In the genomic region with DNA sequence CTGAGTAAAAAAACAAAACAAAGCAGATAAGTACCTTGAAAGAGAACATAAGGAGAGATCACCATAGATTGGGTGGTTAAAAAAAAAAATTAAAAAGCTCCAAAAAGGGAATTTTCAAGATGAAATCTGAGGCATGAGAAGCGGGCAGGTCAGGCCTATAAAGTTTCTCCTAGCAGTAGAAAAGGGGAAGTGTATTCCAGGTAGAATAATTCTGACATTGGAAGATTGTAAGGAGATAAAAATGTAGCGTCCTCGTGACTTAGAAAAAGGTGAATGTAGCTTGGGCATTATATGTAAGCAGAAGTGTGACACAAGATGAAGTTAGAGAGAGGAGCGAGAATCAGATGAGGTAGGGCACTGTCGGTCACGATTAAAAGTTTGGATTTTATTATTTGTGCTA, we compare ENCODE assay signal across 9 cellular contexts. TPM values are rescaled to one million over a fixed set of nuclear protein-coding genes. Genes with fewer than 3 reads are reported as not detected.
"Had no signal": no experiment of that assay in that cellular context is flagged by ENCODE, and none has a peak within 500 bp of the region (broad histone marks: within the 10 kb centered on the region; RNA-seq: fewer than 3 reads in every experiment).

No MANE protein-coding gene starts in this region.

- FAIRE-seq: G401.6, GM12878, GM12891, GM12892, GM18507, GM19239 had no signal

- DNase-seq: GDM1, GF-D8 had no signal

- ATAC-seq: GM12878 had no signal

- H3K4me3 ChIP-seq: GM12878 had no signal

RNA-seq across cellular contexts. Expression of a gene that starts 9.1 kb away (rescaled TPM):
- total RNA-seq: G401 had no signal
